8 cellular contexts compared by ENCODE assay signal in the genomic region with DNA sequence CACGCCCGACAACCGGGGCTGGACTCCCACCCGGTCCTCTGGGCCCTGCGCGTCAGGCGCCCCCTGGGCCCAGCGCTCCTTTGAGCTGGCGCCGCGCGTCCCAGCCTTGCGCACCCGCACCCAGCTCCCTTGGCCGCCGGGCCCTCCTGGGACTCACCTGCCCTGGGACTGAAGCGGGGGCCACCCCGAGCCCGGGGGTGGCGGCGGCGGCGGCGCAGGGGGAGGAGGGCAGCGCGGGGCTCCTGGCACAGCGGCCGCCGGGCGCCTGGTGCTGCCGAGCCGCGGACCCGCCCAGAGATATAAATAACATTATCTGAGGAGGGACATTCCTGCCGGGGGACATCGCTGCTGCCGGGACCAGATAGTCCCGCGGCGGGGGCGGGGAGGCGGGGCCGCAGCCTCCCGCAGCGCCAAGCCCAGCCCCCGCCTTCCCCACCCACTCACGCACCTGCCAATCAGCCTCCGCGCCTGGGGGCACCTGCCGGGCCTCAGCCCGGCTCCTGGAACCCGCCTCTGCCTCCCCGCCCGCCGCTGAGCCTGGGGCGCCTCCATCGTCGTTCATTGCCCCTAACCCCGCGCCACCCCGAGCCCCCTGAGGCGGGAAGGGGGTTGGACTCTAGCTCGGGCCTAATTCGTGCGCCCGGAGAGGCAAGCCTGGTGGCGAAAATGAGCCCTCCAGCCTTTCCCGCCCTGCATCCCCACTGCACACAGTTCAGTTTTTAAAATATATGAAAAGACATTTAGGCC. TPM values are rescaled to one million over a fixed set of nuclear protein-coding genes. Genes with fewer than 3 reads are reported as not detected.
DNase-seq lines count a peak whose midpoint lies in the region; FAIRE-seq and TF ChIP-seq lines count a peak whose summit lies in the region.

A gene (minus strand): TSS at position 273 of the 747 bp plus-strand sequence. CDS start 56,813 bp downstream, outside the sequence.

- intact Hi-C loops in adrenal gland (cut with DNase I) (loop anchor here in 1 of 2 donors (10.0 kb wide), 1 partner anchor 115 kb away; no protein-coding TSS in a partner anchor), spleen (cut with DNase I; ENCODE audit: low total_unique reads) (no loop called here)

- DNase-seq in EH (ENCODE audit: low read depth) = peak; percentile 17
- peak; percentile 78 for DNase-seq in HTR-8/SVneo (ENCODE audit: insufficient read length, low spot score)
- DNase-seq in SW480 (ENCODE audit: low spot score) = peak; percentile 63
- peak in 6 of 7 donors; percentile 8 to 71 (median 24) for DNase-seq in adrenal gland
- peak; percentile 81 for DNase-seq in spleen
- DNase-seq in HCEC 1CT = no peak
- no peak for DNase-seq in HPDE6-E6E7 (ENCODE audit: extremely low spot score)

- TF ChIP-seq CTCF in adrenal gland (IDR thresholded peaks at IDR 0.05) = no peak
- TF ChIP-seq CTCF in spleen (IDR thresholded peaks at IDR 0.05 in 8 of 11, conservative IDR thresholded peaks at IDR 0.05 in 3 of 11) = peak in 3 of 11 experiments; percentile 14 to 27 (median 20)

- H3K27ac ChIP-seq in adrenal gland = peak within 1 kb of the TSS in 1 of 5 donors; percentile 37
- H3K27ac ChIP-seq in spleen = peak within 1 kb of the TSS in 3 of 8 donors; percentile 2 to 43 (median 8)

- H3K9me3 ChIP-seq in adrenal gland (replicated peaks in 1 of 3) = no peaks in the 10 kb centered on the region
- H3K9me3 ChIP-seq in iPS-15b (ENCODE audit: control insufficient read depth, insufficient read depth, low read length) = no peaks in the 10 kb centered on the region
- no peaks in the 10 kb centered on the region for H3K9me3 ChIP-seq in spleen

- TF ChIP-seq POLR2A in adrenal gland (IDR thresholded peaks at IDR 0.05) (no peak), spleen (IDR thresholded peaks at IDR 0.05) (no peak)

- H3K36me3 ChIP-seq in adrenal gland (replicated peaks in 1 of 2) (no peaks in the 10 kb centered on the region), iPS-15b (ENCODE audit: control insufficient read depth, insufficient read depth, low read length) (no peaks in the 10 kb centered on the region), spleen (no peaks in the 10 kb centered on the region)

- H3K4me3 ChIP-seq in adrenal gland (peak within 1 kb of the TSS in 2 of 4 donors; percentile 22 to 54), iPS-15b (ENCODE audit: low read depth, low read length) (peak within 1 kb of the TSS; percentile 78), spleen (peak within 1 kb of the TSS; percentile 60 to 86 (median 68))

- WGBS in adrenal gland, 4 donors = 1 to 5% (median 2%) methylated on average over 12 to 68 of the region's 68 CpGs
- WGBS in spleen, 5 donors = 0 to 1% (median 1%) methylated on average over 20 to 68 of the region's 68 CpGs

- H3K4me1 ChIP-seq in adrenal gland (replicated peaks in 1 of 2) = peaks cover 15 to 17% of the 10 kb centered on the region in 2 donors
- H3K4me1 ChIP-seq in iPS-15b (ENCODE audit: control insufficient read depth, insufficient read depth, low read length) = peaks cover 10% of the 10 kb centered on the region
- H3K4me1 ChIP-seq in spleen = peaks cover 7 to 25% (median 17%) of the 10 kb centered on the region in 6 donors

- FAIRE-seq in HTR-8/SVneo (lab: Jason Lieb, UNC) = no peak

- H3K9ac ChIP-seq in iPS-15b (ENCODE audit: low read depth, low read length) = peak within 1 kb of the TSS; percentile 73

- peaks cover 18% of the 10 kb centered on the region for H3K27me3 ChIP-seq in adrenal gland
- peaks cover 59% of the 10 kb centered on the region for H3K27me3 ChIP-seq in iPS-15b (ENCODE audit: control insufficient read depth, insufficient read depth, low read length)
- peaks cover 0 to 59% (median 32%) of the 10 kb centered on the region in 7 donors for H3K27me3 ChIP-seq in spleen (replicated peaks in 1 of 7)

RNA-seq across cellular contexts. Expression of the gene that starts here (rescaled TPM):
- total RNA-seq in adrenal gland (1 to 10 TPM in 3 of 8 donors, under 1 TPM in 5; 0.18 to 6.1 (median 0.58) TPM), spleen (10 to 100 TPM in 1 of 7 donors, 1 to 10 TPM in 5, under 1 TPM in 1; 0.94 to 20.9 (median 4.6) TPM)
- polyA plus RNA-seq in adrenal gland (10 to 100 TPM in 1 of 3 donors, 1 to 10 TPM in 2; 1.1 to 14.5 (median 1.3) TPM), spleen (1 to 10 TPM in 1 of 3 donors, under 1 TPM in 2; 0.06 to 1.6 (median 0.17) TPM)

Comparison
In these comparisons a context has a peak if more than half of its experiments do, and no peak if none do; other contexts are left out.
1. DNase-seq: peak in EH (single experiment), HTR-8/SVneo (single experiment), SW480 (single experiment), adrenal gland (6 of 7) and spleen (single experiment); none in HCEC 1CT (single experiment) and HPDE6-E6E7 (single experiment).